ENCODE assay signal across 14 cellular contexts in the genomic region with DNA sequence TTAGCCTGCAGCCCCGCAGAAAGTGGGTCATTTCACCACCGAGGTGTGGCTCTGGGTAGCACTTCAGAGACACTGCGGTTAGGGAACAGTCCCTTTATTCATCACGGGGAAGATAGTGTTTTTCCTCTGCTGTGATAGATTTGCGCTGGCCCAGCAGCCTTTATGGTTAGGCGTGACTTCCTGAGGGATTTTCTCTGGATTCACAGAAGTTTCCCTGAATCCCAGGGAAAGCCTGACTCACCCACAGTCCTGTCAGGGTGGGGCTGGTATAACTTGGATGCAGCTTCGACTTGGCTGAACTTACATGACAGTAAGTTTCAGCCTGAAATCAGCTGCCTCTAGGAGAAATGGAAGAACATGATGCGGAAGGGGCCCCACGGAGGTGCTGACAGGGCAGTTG.
DNase-seq lines count a peak whose midpoint lies in the region; ATAC-seq lines count a peak whose summit lies in the region.
"Had no signal": no experiment of that assay in that cellular context is flagged by ENCODE, and none has a peak within 500 bp of the region (broad histone marks: within the 10 kb centered on the region; RNA-seq: fewer than 3 reads in every experiment).

No MANE protein-coding gene starts in this region.

- ATAC-seq in left cardiac atrium = peak; percentile 61 to 97
- peak; percentile 96 for ATAC-seq in sciatic nerve
- no peak for ATAC-seq in HG02981 (IDR thresholded peaks at IDR 0.05; ENCODE audit: unreplicated experiment)
- ATAC-seq: activated naive CD4-positive, alpha-beta T cell treated with anti-CD3 and anti-CD28 coated beads, Interleukin-2, amount 50 U/mL, for 72 hours had no signal

- intact Hi-C loops in left cardiac atrium (cut with DNase I) = no loop called here
- intact Hi-C loops in sciatic nerve (cut with DNase I) = no loop called here

- peak; percentile 8 for DNase-seq in EL
- DNase-seq in amniotic epithelial cell (ENCODE audit: low read depth) = peak; percentile 30
- peak; percentile 48 for DNase-seq in left cardiac atrium
- peak; percentile 65 for DNase-seq in sciatic nerve (ENCODE audit: low spot score)
- DNase-seq in SHP77 treated with DMSO at 0.1 percent for 48 hours (lab: John Stamatoyannopoulos, UW) = no peak
- DNase-seq in NCI-H524 (lab: John Stamatoyannopoulos, UW) = no peak
- no peak for DNase-seq in NCI-H526 treated with DMSO at 0.1 percent for 48 hours (lab: John Stamatoyannopoulos, UW)
- DNase-seq: activated CD8-positive, alpha-beta memory T cell treated with anti-CD3 and anti-CD28 coated beads for 24 hours; DMS79 treated with DMSO at 0.1 percent for 48 hours; H7; MV-4-11; NCI-H446 treated with DMSO at 0.1 percent for 48 hours had no signal

Comparison
In these comparisons a context has a peak if more than half of its experiments do, and no peak if none do; other contexts are left out.
1. DNase-seq: peak in EL (single experiment), amniotic epithelial cell (single experiment), left cardiac atrium (single experiment) and sciatic nerve (single experiment); none in SHP77 treated with DMSO at 0.1 percent for 48 hours (single experiment), NCI-H524 (0 of 2) and NCI-H526 treated with DMSO at 0.1 percent for 48 hours (single experiment).